Comparison of ENCODE assay signal across 3 cellular contexts in the genomic region with DNA sequence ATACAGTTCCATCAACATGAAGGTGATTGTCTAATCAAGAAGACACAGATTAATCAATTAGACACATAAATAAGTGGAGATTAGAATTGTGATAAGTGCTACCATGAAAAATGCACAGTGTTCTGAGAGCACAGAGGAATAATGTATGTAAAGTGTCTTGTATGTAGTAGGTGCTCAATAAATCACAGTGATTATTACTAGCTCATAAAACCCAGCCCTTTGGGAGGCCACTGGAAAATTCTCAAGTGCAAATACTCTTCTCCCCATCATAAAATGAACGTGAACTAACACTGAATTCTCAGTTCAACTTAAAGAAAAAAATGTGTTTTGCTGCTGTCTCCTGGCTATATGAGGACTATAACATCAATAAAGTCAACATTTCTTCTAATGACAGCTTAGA.
TF ChIP-seq lines count a peak whose summit lies in the region.

No MANE protein-coding gene starts in this region.

TF ChIP-seq in HEK293, 187 proteins besides CTCF, POLR2A, EP300 and RAD21:
- TF ChIP-seq, protein P1, sequence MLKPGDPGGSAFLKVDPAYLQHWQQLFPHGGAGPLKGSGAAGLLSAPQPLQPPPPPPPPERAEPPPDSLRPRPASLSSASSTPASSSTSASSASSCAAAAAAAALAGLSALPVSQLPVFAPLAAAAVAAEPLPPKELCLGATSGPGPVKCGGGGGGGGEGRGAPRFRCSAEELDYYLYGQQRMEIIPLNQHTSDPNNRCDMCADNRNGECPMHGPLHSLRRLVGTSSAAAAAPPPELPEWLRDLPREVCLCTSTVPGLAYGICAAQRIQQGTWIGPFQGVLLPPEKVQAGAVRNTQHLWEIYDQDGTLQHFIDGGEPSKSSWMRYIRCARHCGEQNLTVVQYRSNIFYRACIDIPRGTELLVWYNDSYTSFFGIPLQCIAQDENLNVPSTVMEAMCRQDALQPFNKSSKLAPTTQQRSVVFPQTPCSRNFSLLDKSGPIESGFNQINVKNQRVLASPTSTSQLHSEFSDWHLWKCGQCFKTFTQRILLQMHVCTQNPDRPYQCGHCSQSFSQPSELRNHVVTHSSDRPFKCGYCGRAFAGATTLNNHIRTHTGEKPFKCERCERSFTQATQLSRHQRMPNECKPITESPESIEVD (tag by site-specific recombination; IDR thresholded peaks at IDR 0.05), result 0 out of 2 replicates have a peak, but pooled peaks have one; percentile 16
- peak; percentile 72 for TF ChIP-seq ZNF664 (tag by site-specific recombination; IDR thresholded peaks at IDR 0.05)
- TF ChIP-seq, protein P2, sequence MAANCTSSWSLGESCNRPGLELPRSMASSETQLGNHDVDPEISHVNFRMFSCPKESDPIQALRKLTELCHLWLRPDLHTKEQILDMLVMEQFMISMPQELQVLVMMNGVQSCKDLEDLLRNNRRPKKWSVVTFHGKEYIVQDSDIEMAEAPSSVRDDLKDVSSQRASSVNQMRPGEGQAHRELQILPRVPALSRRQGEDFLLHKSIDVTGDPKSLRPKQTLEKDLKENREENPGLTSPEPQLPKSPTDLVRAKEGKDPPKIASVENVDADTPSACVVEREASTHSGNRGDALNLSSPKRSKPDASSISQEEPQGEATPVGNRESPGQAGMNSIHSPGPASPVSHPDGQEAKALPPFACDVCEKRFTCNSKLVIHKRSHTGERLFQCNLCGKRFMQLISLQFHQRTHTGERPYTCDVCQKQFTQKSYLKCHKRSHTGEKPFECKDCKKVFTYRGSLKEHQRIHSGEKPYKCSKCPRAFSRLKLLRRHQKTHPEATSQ (tag by site-specific recombination; IDR thresholded peaks at IDR 0.05), result no peak
TF ChIP-seq in HEK293: peak in this region for 2.

TF ChIP-seq in WTC11, 78 proteins besides CTCF, POLR2A, EP300 and RAD21 (continued from another document):
- TF ChIP-seq, protein P3, sequence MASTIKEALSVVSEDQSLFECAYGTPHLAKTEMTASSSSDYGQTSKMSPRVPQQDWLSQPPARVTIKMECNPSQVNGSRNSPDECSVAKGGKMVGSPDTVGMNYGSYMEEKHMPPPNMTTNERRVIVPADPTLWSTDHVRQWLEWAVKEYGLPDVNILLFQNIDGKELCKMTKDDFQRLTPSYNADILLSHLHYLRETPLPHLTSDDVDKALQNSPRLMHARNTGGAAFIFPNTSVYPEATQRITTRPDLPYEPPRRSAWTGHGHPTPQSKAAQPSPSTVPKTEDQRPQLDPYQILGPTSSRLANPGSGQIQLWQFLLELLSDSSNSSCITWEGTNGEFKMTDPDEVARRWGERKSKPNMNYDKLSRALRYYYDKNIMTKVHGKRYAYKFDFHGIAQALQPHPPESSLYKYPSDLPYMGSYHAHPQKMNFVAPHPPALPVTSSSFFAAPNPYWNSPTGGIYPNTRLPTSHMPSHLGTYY (CRISPR knock-in tag; IDR thresholded peaks at IDR 0.05), result no peak
- no peak for TF ChIP-seq GTF2I (CRISPR knock-in tag; conservative IDR thresholded peaks at IDR 0.05)
- no peak for TF ChIP-seq MYBL2 (CRISPR knock-in tag; IDR thresholded peaks at IDR 0.05)
- TF ChIP-seq, protein P4, sequence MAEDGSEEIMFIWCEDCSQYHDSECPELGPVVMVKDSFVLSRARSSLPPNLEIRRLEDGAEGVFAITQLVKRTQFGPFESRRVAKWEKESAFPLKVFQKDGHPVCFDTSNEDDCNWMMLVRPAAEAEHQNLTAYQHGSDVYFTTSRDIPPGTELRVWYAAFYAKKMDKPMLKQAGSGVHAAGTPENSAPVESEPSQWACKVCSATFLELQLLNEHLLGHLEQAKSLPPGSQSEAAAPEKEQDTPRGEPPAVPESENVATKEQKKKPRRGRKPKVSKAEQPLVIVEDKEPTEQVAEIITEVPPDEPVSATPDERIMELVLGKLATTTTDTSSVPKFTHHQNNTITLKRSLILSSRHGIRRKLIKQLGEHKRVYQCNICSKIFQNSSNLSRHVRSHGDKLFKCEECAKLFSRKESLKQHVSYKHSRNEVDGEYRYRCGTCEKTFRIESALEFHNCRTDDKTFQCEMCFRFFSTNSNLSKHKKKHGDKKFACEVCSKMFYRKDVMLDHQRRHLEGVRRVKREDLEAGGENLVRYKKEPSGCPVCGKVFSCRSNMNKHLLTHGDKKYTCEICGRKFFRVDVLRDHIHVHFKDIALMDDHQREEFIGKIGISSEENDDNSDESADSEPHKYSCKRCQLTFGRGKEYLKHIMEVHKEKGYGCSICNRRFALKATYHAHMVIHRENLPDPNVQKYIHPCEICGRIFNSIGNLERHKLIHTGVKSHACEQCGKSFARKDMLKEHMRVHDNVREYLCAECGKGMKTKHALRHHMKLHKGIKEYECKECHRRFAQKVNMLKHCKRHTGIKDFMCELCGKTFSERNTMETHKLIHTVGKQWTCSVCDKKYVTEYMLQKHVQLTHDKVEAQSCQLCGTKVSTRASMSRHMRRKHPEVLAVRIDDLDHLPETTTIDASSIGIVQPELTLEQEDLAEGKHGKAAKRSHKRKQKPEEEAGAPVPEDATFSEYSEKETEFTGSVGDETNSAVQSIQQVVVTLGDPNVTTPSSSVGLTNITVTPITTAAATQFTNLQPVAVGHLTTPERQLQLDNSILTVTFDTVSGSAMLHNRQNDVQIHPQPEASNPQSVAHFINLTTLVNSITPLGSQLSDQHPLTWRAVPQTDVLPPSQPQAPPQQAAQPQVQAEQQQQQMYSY (CRISPR knock-in tag; IDR thresholded peaks at IDR 0.05), result no peak
- TF ChIP-seq, protein P5, sequence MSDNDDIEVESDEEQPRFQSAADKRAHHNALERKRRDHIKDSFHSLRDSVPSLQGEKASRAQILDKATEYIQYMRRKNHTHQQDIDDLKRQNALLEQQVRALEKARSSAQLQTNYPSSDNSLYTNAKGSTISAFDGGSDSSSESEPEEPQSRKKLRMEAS (CRISPR knock-in tag; IDR thresholded peaks at IDR 0.05), result no peak
- no peak for TF ChIP-seq ZNF423 (CRISPR knock-in tag; IDR thresholded peaks at IDR 0.05)
TF ChIP-seq in WTC11: peak in this region for 0.

TF ChIP-seq in HepG2, 621 proteins besides CTCF, POLR2A, EP300 and RAD21 (continued from another document):
- no peak for TF ChIP-seq ZNF615 (CRISPR knock-in tag; IDR thresholded peaks at IDR 0.05; ENCODE audit: borderline replicate concordance)
